In genomic region chr2:68238955-68239822, GRCh38 we compare ENCODE assay signal across 12 cellular contexts. TPM values are rescaled to one million over a fixed set of nuclear protein-coding genes. Genes with fewer than 3 reads are reported as not detected.
A peak's percentile ranks its signal among the peaks of the same experiment; 100 is the strongest.
DNase-seq lines count a peak whose midpoint lies in the region; ATAC-seq, FAIRE-seq and TF ChIP-seq lines count a peak whose summit lies in the region.
"Had no signal": no experiment of that assay in that cellular context is flagged by ENCODE, and none has a peak within 500 bp of the region (broad histone marks: within the 10 kb centered on the region; RNA-seq: fewer than 3 reads in every experiment).

No MANE protein-coding gene starts in this region.

- H3K4me2 ChIP-seq in KMS-11: peak overlapping the region; percentile 15; the same call in 1 of the 2 replicates

- H3K27ac ChIP-seq in KMS-11 (no peak overlapping the region), breast epithelium (no peak overlapping the region)
- H3K27ac ChIP-seq: tibial nerve had no signal

- DNase-seq in D721Med (ENCODE audit: insufficient read length, low spot score): no peak
- no peak for DNase-seq in naive B cell
- DNase-seq in DMS53 (lab: John Stamatoyannopoulos, UW): no peak
- DNase-seq in breast epithelium (ENCODE audit: low spot score in 2 of 2): no peak
- no peak for DNase-seq in amygdala (lab: John Stamatoyannopoulos, UW)
- DNase-seq: NCI-H2171 treated with DMSO at 0.1 percent for 48 hours; stimulated activated CD4-positive, alpha-beta T cell treated with anti-CD3 and anti-CD28 coated beads, Interleukin-4, amount 100 ng/mL, for 4 hours had no signal

- peaks cover 5% of the 10 kb centered on the region for H3K36me3 Mint-ChIP-seq in activated naive CD8-positive, alpha-beta T cell
- H3K36me3 Mint-ChIP-seq in naive B cell: peaks cover 6 to 8% of the 10 kb centered on the region in 2 donors

- peaks cover 75% of the 10 kb centered on the region for H3K4me1 Mint-ChIP-seq in activated naive CD8-positive, alpha-beta T cell (ENCODE audit: low read depth)
- H3K4me1 Mint-ChIP-seq in naive B cell: peaks cover 48 to 71% (median 62%) of the 10 kb centered on the region in 3 donors

- intact Hi-C loops in breast epithelium (cut with DNase I; ENCODE audit: low total_unique reads): no loop called here

- no peak overlapping the region for H3K4me3 ChIP-seq in KMS-11 (IDR thresholded peaks at IDR 0.05; ENCODE audit: insufficient read depth, low read depth, low read length)
- no peak overlapping the region for H3K4me3 ChIP-seq in breast epithelium
- H3K4me3 ChIP-seq: tibial nerve had no signal

- H3K27me3 Mint-ChIP-seq in activated naive CD8-positive, alpha-beta T cell: no peaks in the 10 kb centered on the region
- H3K27me3 Mint-ChIP-seq in naive B cell: no peaks in the 10 kb centered on the region

- H3K9ac ChIP-seq in KMS-11: no peak overlapping the region

- TF ChIP-seq CTCF in D721Med (IDR thresholded peaks at IDR 0.05; ENCODE audit: insufficient read depth, missing control alignments): no peak
- no peak for TF ChIP-seq CTCF in KMS-11 (conservative IDR thresholded peaks at IDR 0.05; ENCODE audit: low read depth, low read length)
- TF ChIP-seq CTCF in breast epithelium (IDR thresholded peaks at IDR 0.05): no peak

- no peak for TF ChIP-seq POLR2A in breast epithelium (IDR thresholded peaks at IDR 0.05)

- peak; percentile 55 for FAIRE-seq in D721Med (lab: Jason Lieb, UNC)
- FAIRE-seq: keratinocyte had no signal

- peak overlapping the region; percentile 51 for H3K4me3 Mint-ChIP-seq in activated naive CD8-positive, alpha-beta T cell
- H3K4me3 Mint-ChIP-seq in naive B cell: peak overlapping the region in 5 of 8 donors; percentile 2 to 55 (median 52)

- H3K36me3 ChIP-seq in KMS-11 (ENCODE audit: insufficient read depth): no peaks in the 10 kb centered on the region
- no peaks in the 10 kb centered on the region for H3K36me3 ChIP-seq in breast epithelium
- H3K36me3 ChIP-seq: tibial nerve had no signal

- H3K4me1 ChIP-seq in KMS-11 (ENCODE audit: low read depth, poor library complexity, severe bottlenecking) (peaks cover 51% of the 10 kb centered on the region), breast epithelium (peaks cover 0 to 9% of the 10 kb centered on the region in 2 donors)

- H3K9me3 ChIP-seq in breast epithelium: no peaks in the 10 kb centered on the region
- H3K9me3 ChIP-seq: tibial nerve had no signal

- peaks cover 100% of the 10 kb centered on the region for H3K79me2 ChIP-seq in KMS-11 (ENCODE audit: insufficient read depth, low read depth)

- H2AFZ ChIP-seq in KMS-11 (ENCODE audit: low read depth): no peak overlapping the region

- ATAC-seq in naive B cell (ENCODE audit: low read depth in 2 of 2) (no peak), HG03378 (IDR thresholded peaks at IDR 0.05; ENCODE audit: unreplicated experiment) (no peak)

- peak overlapping the region; percentile 81 for H3K27ac Mint-ChIP-seq in activated naive CD8-positive, alpha-beta T cell
- peak overlapping the region in 3 of 6 donors; percentile 49 to 91 (median 66) for H3K27ac Mint-ChIP-seq in naive B cell

- H4K20me1 ChIP-seq in KMS-11 (ENCODE audit: insufficient read depth): peaks cover 94% of the 10 kb centered on the region

- H3K9me3 Mint-ChIP-seq in activated naive CD8-positive, alpha-beta T cell (ENCODE audit: low read depth): no peaks in the 10 kb centered on the region
- no peaks in the 10 kb centered on the region for H3K9me3 Mint-ChIP-seq in naive B cell

- H3K27me3 ChIP-seq in KMS-11 (ENCODE audit: insufficient read depth, low read depth) (no peaks in the 10 kb centered on the region), breast epithelium (no peaks in the 10 kb centered on the region)
- H3K27me3 ChIP-seq: tibial nerve had no signal

RNA-seq across cellular contexts. Expression of gene PPP3R1, which starts 13.1 kb away (rescaled TPM):
- 10 to 100 TPM in 1 of 6 donors, 1 to 10 TPM in 5; 1.4 to 11.2 (median 6.6) TPM for polyA plus RNA-seq in naive B cell (ENCODE audit: low read depth in 6 of 6)
- total RNA-seq in breast epithelium: 10 to 100 TPM; 32.8 to 54.4 (median 34.1) TPM
